8 cellular contexts compared by ENCODE assay signal in genomic region chr15:82538961-82539689, GRCh38. TPM values are rescaled to one million over a fixed set of nuclear protein-coding genes. Genes with fewer than 3 reads are reported as not detected.
DNase-seq lines count a peak whose midpoint lies in the region; ATAC-seq and TF ChIP-seq lines count a peak whose summit lies in the region.

No MANE protein-coding gene starts in this region.

- 7 to 12% methylated on average over 14 to 28 of the region's 28 CpGs for WGBS in transverse colon (ENCODE audit: low coverage in 1 of 2), 2 donors

- intact Hi-C loops in lower lobe of right lung (cut with DNase I) = no loop called here
- intact Hi-C loops in transverse colon (cut with DNase I; ENCODE audit: low total_unique reads) = no loop called here

- H3K36me3 ChIP-seq in lower lobe of right lung = peaks cover 46% of the 10 kb centered on the region
- H3K36me3 ChIP-seq in transverse colon = peaks cover 0 to 22% (median 10%) of the 10 kb centered on the region in 4 donors

- H3K4me3 ChIP-seq in astrocyte of the spinal cord (ENCODE audit: low read depth, low read length) = peak overlapping the region; percentile 100
- H3K4me3 ChIP-seq in lower lobe of right lung = peak overlapping the region; percentile 97
- H3K4me3 ChIP-seq in transverse colon = peak overlapping the region; percentile 74 to 84 (median 78)

- no peak for TF ChIP-seq POLR2A in transverse colon (IDR thresholded peaks at IDR 0.05)

- H3K27me3 ChIP-seq in lower lobe of right lung (ENCODE audit: low read depth) (no peaks in the 10 kb centered on the region), transverse colon (peaks cover 6% of the 10 kb centered on the region)

- DNase-seq in activated naive CD4-positive, alpha-beta T cell treated with Interleukin-2 at 50 U/mL for 16 hours = peak; percentile 37
- DNase-seq in activated naive CD4-positive, alpha-beta T cell (lab: John Stamatoyannopoulos, UW) = no peak
- DNase-seq in astrocyte of the spinal cord (ENCODE audit: low read depth, low spot score) (peak; percentile 13), lower lobe of right lung (no peak), transverse colon (no peak), NOMO-1 treated with dmso at 0.1 percent for 144 hours (lab: John Stamatoyannopoulos, UW; ENCODE audit: unreplicated experiment) (no peak), HPDE6-E6E7 (ENCODE audit: extremely low spot score) (no peak)

- TF ChIP-seq CTCF in astrocyte of the spinal cord (IDR thresholded peaks at IDR 0.05; ENCODE audit: low read depth, low read length) = no peak
- TF ChIP-seq CTCF in lower lobe of right lung (IDR thresholded peaks at IDR 0.05) = no peak
- no peak for TF ChIP-seq CTCF in transverse colon (IDR thresholded peaks at IDR 0.05)

- H3K9me3 ChIP-seq in lower lobe of right lung (no peaks in the 10 kb centered on the region), transverse colon (no peaks in the 10 kb centered on the region)

- no peak for TF ChIP-seq EP300 in transverse colon (IDR thresholded peaks at IDR 0.05; ENCODE audit: low read depth)

- ATAC-seq in lower lobe of right lung (no peak), HG02981 (IDR thresholded peaks at IDR 0.05; ENCODE audit: unreplicated experiment) (no peak)

- in situ Hi-C loops in astrocyte of the spinal cord (cut with HindIII; ENCODE audit: low sequenced_read_pairs) (loop anchor here (25.0 kb wide), 1 partner anchor 473 kb away; the partner anchor contains the start of gene C15orf40), transverse colon (cut with MboI; ENCODE audit: low pct_ligation_motif_present in 1 of 4, low pct_unique_long_range_greater_than_20kb in 1 of 4, low sequenced_read_pairs in 3 of 4) (loop anchor here (25.0 kb wide), 2 partner anchors 152 to 473 kb away; partner anchors contain the start of gene C15orf40 (in 4 of the 4))

- H3K27ac ChIP-seq in lower lobe of right lung = peak overlapping the region; percentile 86
- H3K27ac ChIP-seq in transverse colon = peak overlapping the region; percentile 89 to 92 (median 90)

- H3K4me1 ChIP-seq in lower lobe of right lung (peaks cover 26% of the 10 kb centered on the region), transverse colon (peaks cover 4 to 25% (median 18%) of the 10 kb centered on the region in 4 donors)

RNA-seq across cellular contexts. Expression of gene RPS17, which starts 1.1 kb away (rescaled TPM):
- total RNA-seq in lower lobe of right lung (1,182 TPM), transverse colon (1,000 to 10,000 TPM in 3 of 4 donors, 100 to 1,000 TPM in 1; 649 to 1,349 (median 1,094) TPM)

Comparison
In these comparisons a context has a peak if more than half of its experiments do, and no peak if none do; other contexts are left out.
1. DNase-seq: peak in activated naive CD4-positive, alpha-beta T cell treated with Interleukin-2 at 50 U/mL for 16 hours (single experiment) and astrocyte of the spinal cord (single experiment); none in activated naive CD4-positive, alpha-beta T cell (0 of 4), lower lobe of right lung (single experiment), transverse colon (single experiment), NOMO-1 treated with dmso at 0.1 percent for 144 hours (single experiment) and HPDE6-E6E7 (single experiment).
2. Peak in every context shown above with its lines, with median percentiles within 50 percentile points of each other: H3K4me3 ChIP-seq.